Comparison of ENCODE assay signal across 28 cellular contexts in the genomic region with DNA sequence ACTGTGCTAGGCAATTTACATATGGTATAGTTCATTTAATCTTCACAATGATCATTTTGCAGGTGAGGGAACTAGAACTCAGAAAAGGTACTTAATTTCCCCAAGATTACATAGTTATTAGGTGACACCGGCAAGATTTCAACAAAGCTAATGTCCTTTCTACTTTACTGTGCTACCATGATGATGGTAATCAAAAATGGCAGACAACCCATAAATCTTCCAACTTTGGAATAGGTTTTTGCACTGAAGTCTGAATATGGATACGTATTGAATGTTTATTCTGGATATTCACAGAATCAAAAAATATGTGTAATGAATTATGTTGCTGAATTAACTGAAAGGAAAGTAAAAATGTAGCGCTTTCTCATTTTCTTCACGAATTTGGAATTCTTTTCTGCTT.
"Had no signal": no experiment of that assay in that cellular context is flagged by ENCODE, and none has a peak within 500 bp of the region (broad histone marks: within the 10 kb centered on the region; RNA-seq: fewer than 3 reads in every experiment).

No MANE protein-coding gene starts in this region.

- H3K27ac Mint-ChIP-seq: activated CD4-positive, alpha-beta memory T cell treated with anti-CD3 and anti-CD28 coated beads for 36 hours; activated CD4-positive, alpha-beta T cell treated with anti-CD3 and anti-CD28 coated beads for 36 hours; activated CD4-positive, alpha-beta T cell treated with anti-CD3 and anti-CD28 coated beads, Interleukin-2, amount 10 ng/mL, durations not matched to agents 24 days and 14 days; activated CD8-positive, alpha-beta memory T cell treated with anti-CD3 and anti-CD28 coated beads, Interleukin-2, amount 10 ng/mL, durations not matched to agents 7 days and 5 days; activated CD8-positive, alpha-beta T cell treated with anti-CD3 and anti-CD28 coated beads, Interleukin-2, amount 10 ng/mL, durations not matched to agents 7 days and 5 days; activated naive CD4-positive, alpha-beta T cell treated with anti-CD3 and anti-CD28 coated beads, Interleukin-2, amount 10 ng/mL, durations not matched to agents 7 days and 5 days; activated naive CD4-positive, alpha-beta T cell treated with anti-CD3 and anti-CD28 coated beads, Interleukin-2, amount 50 U/mL, for 72 hours; activated naive CD8-positive, alpha-beta T cell treated with anti-CD3 and anti-CD28 coated beads, Interleukin-2, amount 10 ng/mL, durations not matched to agents 7 days and 5 days; activated T-cell treated with anti-CD3 and anti-CD28 coated beads, Interleukin-2, amount 50 U/mL, for 72 hours had no signal

- H3K9me3 ChIP-seq: body of pancreas, esophagus squamous epithelium, gastroesophageal sphincter had no signal

- FAIRE-seq: colon, endometrium, endothelial cell of umbilical vein had no signal

- ATAC-seq: activated CD4-positive, alpha-beta T cell treated with anti-CD3 and anti-CD28 coated beads for 36 hours; activated CD8-positive, alpha-beta memory T cell treated with anti-CD3 and anti-CD28 coated beads, Interleukin-2, amount 10 ng/mL, durations not matched to agents 7 days and 5 days; activated CD8-positive, alpha-beta T cell treated with anti-CD3 and anti-CD28 coated beads, Interleukin-2, amount 10 ng/mL, durations not matched to agents 7 days and 5 days; activated naive CD4-positive, alpha-beta T cell treated with anti-CD3 and anti-CD28 coated beads, Interleukin-2, amount 50 U/mL, for 72 hours; activated T-cell treated with anti-CD3 and anti-CD28 coated beads, Interleukin-2, amount 50 U/mL, for 72 hours; body of pancreas; gastroesophageal sphincter had no signal

- H3K27me3 Mint-ChIP-seq: activated CD4-positive, alpha-beta memory T cell treated with anti-CD3 and anti-CD28 coated beads for 36 hours; activated CD4-positive, alpha-beta T cell treated with anti-CD3 and anti-CD28 coated beads for 36 hours; activated CD8-positive, alpha-beta memory T cell treated with anti-CD3 and anti-CD28 coated beads, Interleukin-2, amount 10 ng/mL, durations not matched to agents 7 days and 5 days; activated naive CD8-positive, alpha-beta T cell treated with anti-CD3 and anti-CD28 coated beads, Interleukin-2, amount 10 ng/mL, durations not matched to agents 7 days and 5 days had no signal

- H3K36me3 ChIP-seq: esophagus squamous epithelium had no signal

- H3K27me3 ChIP-seq: body of pancreas, esophagus squamous epithelium, gastroesophageal sphincter had no signal

- H3K36me3 Mint-ChIP-seq: activated CD4-positive, alpha-beta memory T cell treated with anti-CD3 and anti-CD28 coated beads for 36 hours; activated naive CD4-positive, alpha-beta T cell treated with anti-CD3 and anti-CD28 coated beads, Interleukin-2, amount 50 U/mL, for 72 hours; activated naive CD8-positive, alpha-beta T cell treated with anti-CD3 and anti-CD28 coated beads, Interleukin-2, amount 10 ng/mL, durations not matched to agents 7 days and 5 days had no signal

- H3K4me3 Mint-ChIP-seq: activated CD4-positive, alpha-beta memory T cell treated with anti-CD3 and anti-CD28 coated beads for 36 hours; activated CD4-positive, alpha-beta T cell treated with anti-CD3 and anti-CD28 coated beads for 36 hours; activated CD4-positive, alpha-beta T cell treated with anti-CD3 and anti-CD28 coated beads, Interleukin-2, amount 10 ng/mL, durations not matched to agents 24 days and 14 days; activated CD8-positive, alpha-beta memory T cell treated with anti-CD3 and anti-CD28 coated beads, Interleukin-2, amount 10 ng/mL, durations not matched to agents 7 days and 5 days; activated CD8-positive, alpha-beta T cell treated with anti-CD3 and anti-CD28 coated beads, Interleukin-2, amount 10 ng/mL, durations not matched to agents 7 days and 5 days; activated naive CD4-positive, alpha-beta T cell treated with anti-CD3 and anti-CD28 coated beads, Interleukin-2, amount 10 ng/mL, durations not matched to agents 7 days and 5 days; activated naive CD8-positive, alpha-beta T cell treated with anti-CD3 and anti-CD28 coated beads, Interleukin-2, amount 10 ng/mL, durations not matched to agents 7 days and 5 days; activated T-cell treated with anti-CD3 and anti-CD28 coated beads, Interleukin-2, amount 50 U/mL, for 72 hours had no signal

- H3K9me3 Mint-ChIP-seq: activated CD4-positive, alpha-beta memory T cell treated with anti-CD3 and anti-CD28 coated beads for 36 hours; activated naive CD4-positive, alpha-beta T cell treated with anti-CD3 and anti-CD28 coated beads, Interleukin-2, amount 10 ng/mL, durations not matched to agents 7 days and 5 days; activated naive CD8-positive, alpha-beta T cell treated with anti-CD3 and anti-CD28 coated beads, Interleukin-2, amount 10 ng/mL, durations not matched to agents 7 days and 5 days; activated T-cell treated with anti-CD3 and anti-CD28 coated beads, Interleukin-2, amount 50 U/mL, for 72 hours had no signal

- DNase-seq: activated CD4-positive, alpha-beta memory T cell treated with anti-CD3 and anti-CD28 coated beads for 36 hours; activated CD4-positive, alpha-beta T cell treated with anti-CD3 and anti-CD28 coated beads for 36 hours; activated CD4-positive, alpha-beta T cell treated with anti-CD3 and anti-CD28 coated beads, Interleukin-2, amount 10 ng/mL, durations not matched to agents 24 days and 14 days; activated CD4-positive, CD25-positive, alpha-beta regulatory T cell; activated CD4-positive, CD25-positive, alpha-beta regulatory T cell treated with anti-CD3 and anti-CD28 coated beads, Interleukin-2, amount 50 U/mL, for 72 hours; activated CD8-positive, alpha-beta memory T cell treated with anti-CD3 and anti-CD28 coated beads, Interleukin-2, amount 10 ng/mL, durations not matched to agents 7 days and 5 days; activated CD8-positive, alpha-beta memory T cell treated with anti-CD3 and anti-CD28 coated beads, Interleukin-2, amount 50 U/mL, for 4 hours; activated CD8-positive, alpha-beta T cell treated with anti-CD3 and anti-CD28 coated beads, Interleukin-2, amount 10 ng/mL, durations not matched to agents 7 days and 5 days; activated gamma-delta T cell; activated naive CD4-positive, alpha-beta T cell; activated naive CD4-positive, alpha-beta T cell treated with anti-CD3 and anti-CD28 coated beads, Interleukin-2, amount 10 ng/mL, durations not matched to agents 7 days and 5 days; activated naive CD8-positive, alpha-beta T cell treated with anti-CD3 and anti-CD28 coated beads, Interleukin-2, amount 10 ng/mL, durations not matched to agents 7 days and 5 days; activated T-cell treated with anti-CD3 and anti-CD28 coated beads, Interleukin-2, amount 50 U/mL, for 1 hour; activated T-cell treated with anti-CD3 and anti-CD28 coated beads, Interleukin-2, amount 50 U/mL, for 72 hours; anterior cingulate cortex; body of pancreas; caudate nucleus; cortex of kidney; effector CD8-positive, alpha-beta T cell; esophagus squamous epithelium; foreskin melanocyte; T-helper 2 cell had no signal

- H3K27ac ChIP-seq: body of pancreas, epithelial cell of prostate, esophagus squamous epithelium, gastroesophageal sphincter had no signal

- H3K4me3 ChIP-seq: body of pancreas, esophagus squamous epithelium, gastroesophageal sphincter had no signal

- H3K4me1 ChIP-seq: body of pancreas, gastroesophageal sphincter had no signal
